27 cellular contexts compared by ENCODE assay signal in genomic region chr3:31174055-31174454, GRCh38.
"Had no signal": no experiment of that assay in that cellular context is flagged by ENCODE, and none has a peak within 500 bp of the region (broad histone marks: within the 10 kb centered on the region; RNA-seq: fewer than 3 reads in every experiment).

No MANE protein-coding gene starts in this region.

- H3K9me3 Mint-ChIP-seq: effector memory CD8-positive, alpha-beta T cell; stimulated activated naive CD8-positive, alpha-beta T cell treated with anti-CD3 and anti-CD28 coated beads, Interleukin-15, Interleukin-2, amounts not matched to agents 100 ng/mL and 50 ng/mL, for 24 hours had no signal

- H3K27ac Mint-ChIP-seq: effector memory CD8-positive, alpha-beta T cell; natural killer cell; stimulated activated naive B cell treated with anti-CD40 and anti-IgM and Interleukin-4, amounts not matched to agents 10 μg/mL and 1 μg/mL and 100 μg/mL, for 72 hours; stimulated activated naive CD8-positive, alpha-beta T cell treated with anti-CD3 and anti-CD28 coated beads, Interleukin-15, Interleukin-2, amounts not matched to agents 100 ng/mL and 50 ng/mL, for 24 hours had no signal

- FAIRE-seq: endometrium, islet of Langerhans, small intestine, urothelium cell line had no signal

- H3K27me3 Mint-ChIP-seq: effector memory CD8-positive, alpha-beta T cell; stimulated activated naive B cell treated with anti-CD40 and anti-IgM and Interleukin-4, amounts not matched to agents 10 μg/mL and 1 μg/mL and 100 μg/mL, for 72 hours; stimulated activated naive CD8-positive, alpha-beta T cell treated with anti-CD3 and anti-CD28 coated beads, Interleukin-15, Interleukin-2, amounts not matched to agents 100 ng/mL and 50 ng/mL, for 24 hours had no signal

- H3K4me3 ChIP-seq: esophagus squamous epithelium, heart right ventricle, prostate gland, thoracic aorta, tibial nerve, upper lobe of left lung had no signal

- DNase-seq: cerebellar nuclear complex; cortex of kidney; effector memory CD8-positive, alpha-beta T cell; erythroblast; esophagus squamous epithelium; foreskin melanocyte; glutamatergic neuron; heart right ventricle; hippocampal formation; left cardiac atrium; mesendoderm; natural killer cell; nucleus accumbens; right cardiac atrium; small intestine; stimulated activated CD4-positive, alpha-beta T cell treated with anti-CD3 and anti-CD28 coated beads, Interleukin-15, amount 100 ng/mL, for 24 hours; stimulated activated CD4-positive, alpha-beta T cell treated with anti-CD3 and anti-CD28 coated beads, Interleukin-2, amount 100 ng/mL, for 48 hours; stimulated activated naive B cell treated with anti-CD40 and anti-IgM and Interleukin-4, amounts not matched to agents 10 μg/mL and 1 μg/mL and 100 μg/mL, for 72 hours; upper lobe of left lung had no signal

- H3K4me1 Mint-ChIP-seq: neural crest cell had no signal

- H3K36me3 Mint-ChIP-seq: natural killer cell; stimulated activated naive B cell treated with anti-CD40 and anti-IgM and Interleukin-4, amounts not matched to agents 10 μg/mL and 1 μg/mL and 100 μg/mL, for 72 hours had no signal

- H3K36me3 ChIP-seq: esophagus squamous epithelium, heart right ventricle, prostate gland, thoracic aorta, tibial nerve, upper lobe of left lung had no signal

- H3K27me3 ChIP-seq: esophagus squamous epithelium, heart right ventricle, tibial nerve, upper lobe of left lung had no signal

- H3K9me3 ChIP-seq: esophagus squamous epithelium, prostate gland, thoracic aorta, tibial nerve, upper lobe of left lung had no signal

- H3K4me1 ChIP-seq: esophagus squamous epithelium, heart right ventricle, prostate gland, tibial nerve had no signal

- H3K4me3 Mint-ChIP-seq: effector memory CD8-positive, alpha-beta T cell; natural killer cell; neural crest cell; stimulated activated naive B cell treated with anti-CD40 and anti-IgM and Interleukin-4, amounts not matched to agents 10 μg/mL and 1 μg/mL and 100 μg/mL, for 72 hours; stimulated activated naive CD8-positive, alpha-beta T cell treated with anti-CD3 and anti-CD28 coated beads, Interleukin-15, Interleukin-2, amounts not matched to agents 100 ng/mL and 50 ng/mL, for 24 hours had no signal

- H3K27ac ChIP-seq: esophagus squamous epithelium, heart right ventricle, prostate gland, thoracic aorta had no signal

- ATAC-seq: effector memory CD8-positive, alpha-beta T cell; heart right ventricle; left cardiac atrium; natural killer cell; right cardiac atrium; stimulated activated naive B cell treated with anti-CD40 and anti-IgM and Interleukin-4, amounts not matched to agents 10 μg/mL and 1 μg/mL and 100 μg/mL, for 72 hours had no signal
